Comparison of ENCODE assay signal across 8 cellular contexts in the genomic region with DNA sequence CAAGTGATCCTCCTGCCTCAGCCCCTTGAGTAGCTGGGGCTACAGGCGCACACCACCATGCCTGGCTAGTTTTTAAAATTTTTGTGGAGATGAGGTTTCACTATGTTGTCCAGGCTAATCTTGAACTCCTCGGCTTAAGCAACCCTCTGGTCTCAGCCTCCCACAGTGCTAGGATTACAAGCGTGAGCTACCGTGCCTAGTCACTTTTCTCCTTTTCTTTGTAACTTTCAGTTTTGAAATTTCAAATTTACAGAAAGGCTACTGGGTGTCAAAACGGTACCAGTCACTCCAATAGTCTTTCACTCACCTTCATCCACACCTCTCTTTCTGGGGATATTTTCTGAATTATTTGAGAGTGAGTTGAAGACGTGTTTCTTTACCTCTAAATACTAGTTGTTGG.
DNase-seq lines count a peak whose midpoint lies in the region; ATAC-seq, FAIRE-seq and TF ChIP-seq lines count a peak whose summit lies in the region.
"Not testable (repeated sequence)": the region's sequence is repeated elsewhere in the genome, so short reads cannot be mapped to it uniquely, and the experiment has no call there.

No MANE protein-coding gene starts in this region.

- not testable (repeated sequence) for H3K4me3 Mint-ChIP-seq in activated CD8-positive, alpha-beta memory T cell treated with anti-CD3 and anti-CD28 coated beads, Interleukin-2, amount 10 ng/mL, durations not matched to agents 7 days and 5 days

- not testable (repeated sequence) for TF ChIP-seq POLR2A in GM12878 (IDR thresholded peaks at IDR 0.05; ENCODE audit: low read depth, low read length)

- H3K4me1 Mint-ChIP-seq in activated CD8-positive, alpha-beta memory T cell treated with anti-CD3 and anti-CD28 coated beads, Interleukin-2, amount 10 ng/mL, durations not matched to agents 7 days and 5 days: not testable (repeated sequence)

- intact Hi-C loops in GM12878 (cut with micrococcal nuclease; ENCODE audit: unreplicated experiment); upper lobe of right lung (cut with DNase I): not testable (repeated sequence)

- not testable (repeated sequence) for H3K9ac ChIP-seq in GM12878 (ENCODE audit: control insufficient read depth, insufficient read depth, low read length)

- TSS peak; percentile 89 for BruUV-seq in GM12878 (replicated peaks; lab: Mats Ljungman, UMichigan)

- not testable (repeated sequence) for TF ChIP-seq CTCF in GM12878 (IDR thresholded peaks at IDR 0.05 in 2 of 3, conservative IDR thresholded peaks at IDR 0.05 in 1 of 3; ENCODE audit: control insufficient read depth in 2 of 3, extremely low read depth in 1 of 3, insufficient read depth in 1 of 3, low read depth in 3 of 3, low read length in 3 of 3); upper lobe of right lung (IDR thresholded peaks at IDR 0.05)

- H3K27me3 Mint-ChIP-seq in activated CD8-positive, alpha-beta memory T cell treated with anti-CD3 and anti-CD28 coated beads, Interleukin-2, amount 10 ng/mL, durations not matched to agents 7 days and 5 days: not testable (repeated sequence)

- not testable (repeated sequence) for H4K20me1 ChIP-seq in GM12878 (ENCODE audit: control insufficient read depth, insufficient read depth)

- H3K36me3 Mint-ChIP-seq in activated CD8-positive, alpha-beta memory T cell treated with anti-CD3 and anti-CD28 coated beads, Interleukin-2, amount 10 ng/mL, durations not matched to agents 7 days and 5 days: not testable (repeated sequence)

- not testable (repeated sequence) for H3K27ac Mint-ChIP-seq in activated CD8-positive, alpha-beta memory T cell treated with anti-CD3 and anti-CD28 coated beads, Interleukin-2, amount 10 ng/mL, durations not matched to agents 7 days and 5 days

- H3K36me3 ChIP-seq in GM12878 (ENCODE audit: control insufficient read depth in 2 of 2, insufficient read depth in 2 of 2, low read length in 1 of 2); upper lobe of right lung: not testable (repeated sequence)

- H3K4me3 ChIP-seq in GM12878, upper lobe of right lung: not testable (repeated sequence)

- not testable (repeated sequence) for H3K9me3 Mint-ChIP-seq in activated CD8-positive, alpha-beta memory T cell treated with anti-CD3 and anti-CD28 coated beads, Interleukin-2, amount 10 ng/mL, durations not matched to agents 7 days and 5 days (ENCODE audit: low read depth)

- not testable (repeated sequence) for H3K27ac ChIP-seq in GM12878 (ENCODE audit: control insufficient read depth, insufficient read depth); upper lobe of right lung

- SMC1A ChIA-PET in GM12878 (lab: Charles Lee; ENCODE audit: uncharacterized antibody, unreplicated experiment): not testable (repeated sequence)

- TF ChIP-seq RAD21 in GM12878 (IDR thresholded peaks at IDR 0.05; ENCODE audit: insufficient read depth, low read depth, low read length): not testable (repeated sequence)

- POLR2A ChIA-PET in GM12878 (lab: Charles Lee): not testable (repeated sequence)

- H3K4me1 ChIP-seq in GM12878 (ENCODE audit: control insufficient read depth, insufficient read depth, low read length); upper lobe of right lung: not testable (repeated sequence)

- not testable (repeated sequence) for H3K27me3 ChIP-seq in GM12878 (replicated peaks in 1 of 2; ENCODE audit: control insufficient read depth in 2 of 2, insufficient read depth in 2 of 2, low read length in 1 of 2); upper lobe of right lung

- ATAC-seq in GM18517 (IDR thresholded peaks at IDR 0.05; ENCODE audit: unreplicated experiment) (peak; percentile 41), GM19395 (IDR thresholded peaks at IDR 0.05; ENCODE audit: unreplicated experiment) (peak; percentile 46), HG02610 (IDR thresholded peaks at IDR 0.05; ENCODE audit: unreplicated experiment) (peak; percentile 66), HG02884 (IDR thresholded peaks at IDR 0.05; ENCODE audit: unreplicated experiment) (peak; percentile 51), HG03354 (IDR thresholded peaks at IDR 0.05; ENCODE audit: poor library complexity, severe bottlenecking, unreplicated experiment) (peak; percentile 35), GM12878 (peak; percentile 56), upper lobe of right lung (peak; percentile 34)
- ATAC-seq in activated CD8-positive, alpha-beta memory T cell treated with anti-CD3 and anti-CD28 coated beads, Interleukin-2, amount 10 ng/mL, durations not matched to agents 7 days and 5 days: peak; percentile 64

- not testable (repeated sequence) for H3K9me3 ChIP-seq in GM12878 (replicated peaks; ENCODE audit: control insufficient read depth, insufficient read depth, low read length); upper lobe of right lung

- H2AFZ ChIP-seq in GM12878 (ENCODE audit: control insufficient read depth, low read depth, low read length): not testable (repeated sequence)

- RAD21 ChIA-PET in GM12878 (lab: Charles Lee; ENCODE audit: unreplicated experiment): not testable (repeated sequence)

- no CpG with 5 or more reads among the region's 6 CpGs for WGBS in GM12878 (ENCODE audit: insufficient coverage, insufficient replicate concordance, low lambda C conversion rate, missing lambda C conversion rate)

- TF ChIP-seq EP300 in GM12878 (IDR thresholded peaks at IDR 0.05; ENCODE audit: borderline replicate concordance in 1 of 2, control insufficient read depth in 1 of 2, low read depth in 2 of 2, low read length in 2 of 2): not testable (repeated sequence)

- not testable (repeated sequence) for H3K4me2 ChIP-seq in GM12878 (ENCODE audit: control insufficient read depth, insufficient read depth)

- CTCF ChIA-PET in activated CD8-positive, alpha-beta memory T cell treated with anti-CD3 and anti-CD28 coated beads, Interleukin-2, amount 10 ng/mL, durations not matched to agents 7 days and 5 days (lab: Charles Lee); GM12878 (lab: Yijun Ruan, JAX): not testable (repeated sequence)

- not testable (repeated sequence) for H3K79me2 ChIP-seq in GM12878 (ENCODE audit: control insufficient read depth, insufficient read depth, low read length)

- DNase-seq in activated CD8-positive, alpha-beta memory T cell treated with anti-CD3 and anti-CD28 coated beads, Interleukin-2, amount 10 ng/mL, durations not matched to agents 7 days and 5 days; GM12878 (ENCODE audit: low read depth, low spot score); upper lobe of right lung: not testable (repeated sequence)

- FAIRE-seq in GM12878 (lab: Jason Lieb, UNC): not testable (repeated sequence)

- in situ Hi-C loops in GM12878 (cut with MboI): not testable (repeated sequence)
